Comparison of ENCODE assay signal across 8 cellular contexts in the genomic region with DNA sequence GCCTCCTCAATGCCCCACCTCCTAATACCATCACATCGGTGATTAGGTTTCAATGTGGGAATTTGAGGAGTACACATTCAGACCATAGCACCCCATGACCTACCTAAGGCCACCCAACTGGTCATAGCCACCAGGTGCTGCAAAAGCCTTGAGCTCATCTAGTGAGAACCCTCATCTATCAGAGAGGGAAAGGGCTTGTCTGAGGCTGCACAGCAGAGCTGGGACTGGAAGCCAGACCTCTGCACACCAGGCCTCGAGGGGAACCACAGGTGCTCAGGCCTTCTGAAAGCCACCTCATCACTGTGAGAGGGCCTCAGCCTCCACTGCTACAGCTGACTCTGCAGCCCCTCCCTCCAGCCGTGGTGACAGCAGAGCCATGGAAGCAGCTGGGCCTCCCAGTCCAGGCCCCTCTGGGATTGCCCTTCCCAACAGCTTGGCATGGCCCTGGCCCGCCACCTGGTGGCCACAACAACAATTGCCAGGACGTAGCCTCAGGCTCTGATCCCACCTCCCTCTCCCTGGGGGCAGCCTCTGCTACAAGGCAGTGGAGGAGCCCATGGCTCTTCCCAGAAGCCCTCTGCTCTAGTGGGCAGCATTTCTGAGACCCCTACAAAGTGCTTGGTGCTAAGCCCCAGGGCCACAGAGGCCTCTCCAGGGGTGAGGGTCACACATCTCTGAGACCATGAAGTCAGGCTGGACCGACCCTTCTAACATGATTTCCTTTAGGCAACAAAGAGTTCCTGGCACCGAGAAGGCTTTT.
DNase-seq lines count a peak whose midpoint lies in the region; ATAC-seq and TF ChIP-seq lines count a peak whose summit lies in the region.

No MANE protein-coding gene starts in this region.

- peak; percentile 84 for DNase-seq in AG08396 (ENCODE audit: low spot score)
- peak; percentile 90 for DNase-seq in NCI-H1694 (lab: John Stamatoyannopoulos, UW)
- DNase-seq in T-helper 2 cell treated with Interferon-gamma antibody and Interleukin-4, amounts not matched to agents 5 μg/mL and 100 μg/mL, for 36 hours (ENCODE audit: low spot score) = peak; percentile 33
- DNase-seq in astrocyte of the hippocampus (ENCODE audit: low read depth, low spot score) = peak; percentile 88
- DNase-seq in hippocampal formation (lab: John Stamatoyannopoulos, UW) = peak; percentile 45 to 57
- DNase-seq in smooth muscle cell of the brain vasculature (ENCODE audit: low read depth, low spot score) = peak; percentile 36

- H3K9me3 Mint-ChIP-seq in T-helper 2 cell treated with Interferon-gamma antibody and Interleukin-4, amounts not matched to agents 5 μg/mL and 100 μg/mL, for 36 hours = no peaks in the 10 kb centered on the region

- no peaks in the 10 kb centered on the region for H3K36me3 Mint-ChIP-seq in T-helper 2 cell treated with Interferon-gamma antibody and Interleukin-4, amounts not matched to agents 5 μg/mL and 100 μg/mL, for 36 hours (ENCODE audit: low read depth)

- H3K4me3 Mint-ChIP-seq in T-helper 2 cell treated with Interferon-gamma antibody and Interleukin-4, amounts not matched to agents 5 μg/mL and 100 μg/mL, for 36 hours = no peak overlapping the region

- H3K27ac Mint-ChIP-seq in T-helper 2 cell treated with Interferon-gamma antibody and Interleukin-4, amounts not matched to agents 5 μg/mL and 100 μg/mL, for 36 hours = no peak overlapping the region

- H3K27me3 Mint-ChIP-seq in T-helper 2 cell treated with Interferon-gamma antibody and Interleukin-4, amounts not matched to agents 5 μg/mL and 100 μg/mL, for 36 hours (ENCODE audit: low read depth) = peaks cover 3% of the 10 kb centered on the region

- no peak for TF ChIP-seq POLR2A in GM18505 (IDR thresholded peaks at IDR 0.05; ENCODE audit: borderline replicate concordance, extremely low read depth, insufficient read depth, insufficient read length)

- ATAC-seq in GM19023 (IDR thresholded peaks at IDR 0.05; ENCODE audit: unreplicated experiment) = peak; percentile 46
- ATAC-seq in GM18505 (IDR thresholded peaks at IDR 0.05; ENCODE audit: unreplicated experiment) = no peak

- H3K4me1 Mint-ChIP-seq in T-helper 2 cell treated with Interferon-gamma antibody and Interleukin-4, amounts not matched to agents 5 μg/mL and 100 μg/mL, for 36 hours (ENCODE audit: low read depth) = peaks cover 6% of the 10 kb centered on the region

Comparison
In these comparisons a context has a peak if more than half of its experiments do, and no peak if none do; other contexts are left out.
1. DNase-seq: peak in every context shown above with its lines; median percentile 90 in NCI-H1694; 88 in astrocyte of the hippocampus; 84 in AG08396; 51 in hippocampal formation; 36 in smooth muscle cell of the brain vasculature; 33 in T-helper 2 cell treated with Interferon-gamma antibody and Interleukin-4, amounts not matched to agents 5 μg/mL and 100 μg/mL, for 36 hours.